ENCODE assay signal across 8 cellular contexts in genomic region chr19:18683955-18684641, GRCh38. TPM values are rescaled to one million over a fixed set of nuclear protein-coding genes. Genes with fewer than 3 reads are reported as not detected.
DNase-seq lines count a peak whose midpoint lies in the region; ATAC-seq and TF ChIP-seq lines count a peak whose summit lies in the region.

No MANE protein-coding gene starts in this region.

- H3K9ac ChIP-seq in mesenchymal stem cell (ENCODE audit: low read length), result peak overlapping the region; percentile 78

- DNase-seq in astrocyte of the spinal cord (ENCODE audit: low read depth, low spot score), result no peak
- no peak for DNase-seq in mesenchymal stem cell
- no peak for DNase-seq in NCI-H524 treated with DMSO at 0.1 percent for 48 hours (lab: John Stamatoyannopoulos, UW)
- no peak for DNase-seq in iPS-NIHi7 (ENCODE audit: extremely low spot score)
- no peak for DNase-seq in DMS 273 treated with DMSO at 0.1 percent for 48 hours (lab: John Stamatoyannopoulos, UW)

- H3K23ac ChIP-seq in mesenchymal stem cell (ENCODE audit: low read length in 2 of 2), result peak overlapping the region in 1 of 2 experiments; percentile 60

- peaks cover 0 to 5% of the 10 kb centered on the region in 2 experiments for H3K36me3 ChIP-seq in mesenchymal stem cell (ENCODE audit: control insufficient read depth in 1 of 2, insufficient read depth in 2 of 2, low read depth in 1 of 2, low read length in 2 of 2)

- peak overlapping the region in 1 of 2 experiments; percentile 85 for H3K18ac ChIP-seq in mesenchymal stem cell (ENCODE audit: low read depth in 1 of 2, low read length in 2 of 2)

- 27% methylated on average over 14 of the region's 16 CpGs for WGBS in mesenchymal stem cell

- no peak for TF ChIP-seq CTCF in astrocyte of the spinal cord (IDR thresholded peaks at IDR 0.05; ENCODE audit: low read depth, low read length)

- no peak overlapping the region for H2AK5ac ChIP-seq in mesenchymal stem cell (ENCODE audit: low read length, severe bottlenecking)

- in situ Hi-C loops in astrocyte of the spinal cord (cut with HindIII; ENCODE audit: low sequenced_read_pairs), result no loop called here

- peaks cover 18% of the 10 kb centered on the region for H3K4me1 ChIP-seq in mesenchymal stem cell (ENCODE audit: control insufficient read depth, insufficient read depth, low read depth, low read length)

- no peak overlapping the region for H2BK15ac ChIP-seq in mesenchymal stem cell (ENCODE audit: low read depth, poor library complexity, severe bottlenecking)

- H2BK120ac ChIP-seq in mesenchymal stem cell (ENCODE audit: low read depth, low read length), result no peak overlapping the region

- H4K91ac ChIP-seq in mesenchymal stem cell (ENCODE audit: low read length), result peak overlapping the region; percentile 37

- peak overlapping the region in 1 of 2 experiments; percentile 44 for H3K4ac ChIP-seq in mesenchymal stem cell (ENCODE audit: low read depth in 1 of 2, low read length in 2 of 2)

- H3K14ac ChIP-seq in mesenchymal stem cell (ENCODE audit: low read length in 2 of 2), result peak overlapping the region in 1 of 2 experiments; percentile 98

- H3K9me3 ChIP-seq in mesenchymal stem cell (ENCODE audit: control insufficient read depth, low read length), result no peaks in the 10 kb centered on the region

- H2AFZ ChIP-seq in mesenchymal stem cell (ENCODE audit: low read depth, low read length), result no peak overlapping the region

- H3K4me2 ChIP-seq in mesenchymal stem cell (ENCODE audit: low read length, poor library complexity, severe bottlenecking), result peak overlapping the region; percentile 90

- H3K27me3 ChIP-seq in mesenchymal stem cell (ENCODE audit: control insufficient read depth in 1 of 2, insufficient read depth in 1 of 2, low read length in 2 of 2), result no peaks in the 10 kb centered on the region

- peak overlapping the region in 1 of 2 experiments; percentile 66 for H2BK12ac ChIP-seq in mesenchymal stem cell (ENCODE audit: low read length in 2 of 2)

- H2BK5ac ChIP-seq in mesenchymal stem cell (ENCODE audit: low read depth, low read length, poor library complexity, severe bottlenecking), result no peak overlapping the region

- peak overlapping the region; percentile 91 for H4K8ac ChIP-seq in mesenchymal stem cell (ENCODE audit: low read length)

- H3K27ac ChIP-seq in mesenchymal stem cell (ENCODE audit: low read length, poor library complexity, severe bottlenecking), result no peak overlapping the region

- ATAC-seq in GM18511 (IDR thresholded peaks at IDR 0.05; ENCODE audit: unreplicated experiment) (peak; percentile 12), HG03097 (IDR thresholded peaks at IDR 0.05; ENCODE audit: low FRiP score, unreplicated experiment) (peak; percentile 20), GM19351 (IDR thresholded peaks at IDR 0.05; ENCODE audit: unreplicated experiment) (no peak)

- peaks cover 31% of the 10 kb centered on the region for H3K79me1 ChIP-seq in mesenchymal stem cell (replicated peaks; ENCODE audit: low read length, poor library complexity, severe bottlenecking)

- H3K4me3 ChIP-seq in astrocyte of the spinal cord (ENCODE audit: low read depth, low read length) (peak overlapping the region; percentile 60), mesenchymal stem cell (ENCODE audit: insufficient read depth in 1 of 2, low read depth in 1 of 2, low read length in 2 of 2) (peak overlapping the region; percentile 85)

RNA-seq across cellular contexts. Expression of gene CRTC1, which starts 0.6 kb away (rescaled TPM):
- polyA plus RNA-seq in mesenchymal stem cell (2013, experiment 1 of 2), result 9.9 TPM
- 9.4 TPM for polyA plus RNA-seq in mesenchymal stem cell (2013, experiment 2 of 2)

RNA-seq across cellular contexts. Expression of gene KLHL26, which starts 47.3 kb away (rescaled TPM):
- polyA plus RNA-seq in mesenchymal stem cell (2013, experiment 1 of 2), result 2.6 TPM
- 2.9 TPM for polyA plus RNA-seq in mesenchymal stem cell (2013, experiment 2 of 2)
